ENCODE assay signal across 8 cellular contexts in the genomic region with DNA sequence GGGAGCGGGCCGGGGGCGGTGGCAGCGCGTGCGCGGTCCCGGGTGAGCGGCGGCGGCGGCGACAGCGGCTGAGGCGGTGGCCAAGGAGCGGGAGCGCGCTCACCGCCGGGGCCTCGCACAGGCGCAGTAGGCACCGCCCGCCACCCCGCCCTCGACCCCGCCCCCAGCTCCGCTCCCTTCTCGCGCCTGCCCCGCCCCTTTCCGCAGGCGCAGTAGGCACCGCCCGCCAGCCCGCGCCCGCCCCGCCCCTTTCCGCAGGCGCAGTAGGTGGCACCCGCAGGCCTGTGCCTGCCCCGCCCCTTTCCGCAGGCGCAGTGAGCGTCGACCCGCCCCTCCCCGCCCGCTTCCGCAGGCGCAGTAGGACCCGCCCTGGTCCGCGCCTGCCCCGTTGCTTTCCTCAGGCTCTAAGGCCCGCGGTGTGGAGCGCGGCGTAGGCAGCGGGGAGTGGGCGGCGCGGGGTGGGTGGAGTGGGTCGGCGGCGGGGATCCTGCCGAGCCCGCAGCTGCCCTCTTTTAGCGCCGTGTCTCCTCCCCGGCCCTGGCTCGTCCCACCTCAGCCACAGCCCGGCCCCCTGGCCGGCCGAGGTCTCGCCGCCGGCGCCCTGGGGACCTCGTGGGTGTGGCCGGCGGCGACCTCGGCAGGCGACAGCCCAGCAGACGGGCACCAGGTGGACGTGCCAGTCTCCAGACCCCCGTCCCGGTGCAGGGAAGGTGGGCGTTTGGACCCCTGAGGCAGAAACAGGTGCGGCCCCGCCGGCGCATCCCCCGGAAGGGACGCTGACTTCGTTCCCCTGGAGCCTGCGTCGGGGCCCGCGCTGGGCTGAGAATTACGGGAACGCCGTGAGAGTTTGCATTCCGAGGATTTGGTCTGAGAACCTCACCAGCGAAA. TPM values are rescaled to one million over a fixed set of nuclear protein-coding genes. Genes with fewer than 3 reads are reported as not detected.
DNase-seq lines count a peak whose midpoint lies in the region; ATAC-seq and TF ChIP-seq lines count a peak whose summit lies in the region.

A gene with protein sequence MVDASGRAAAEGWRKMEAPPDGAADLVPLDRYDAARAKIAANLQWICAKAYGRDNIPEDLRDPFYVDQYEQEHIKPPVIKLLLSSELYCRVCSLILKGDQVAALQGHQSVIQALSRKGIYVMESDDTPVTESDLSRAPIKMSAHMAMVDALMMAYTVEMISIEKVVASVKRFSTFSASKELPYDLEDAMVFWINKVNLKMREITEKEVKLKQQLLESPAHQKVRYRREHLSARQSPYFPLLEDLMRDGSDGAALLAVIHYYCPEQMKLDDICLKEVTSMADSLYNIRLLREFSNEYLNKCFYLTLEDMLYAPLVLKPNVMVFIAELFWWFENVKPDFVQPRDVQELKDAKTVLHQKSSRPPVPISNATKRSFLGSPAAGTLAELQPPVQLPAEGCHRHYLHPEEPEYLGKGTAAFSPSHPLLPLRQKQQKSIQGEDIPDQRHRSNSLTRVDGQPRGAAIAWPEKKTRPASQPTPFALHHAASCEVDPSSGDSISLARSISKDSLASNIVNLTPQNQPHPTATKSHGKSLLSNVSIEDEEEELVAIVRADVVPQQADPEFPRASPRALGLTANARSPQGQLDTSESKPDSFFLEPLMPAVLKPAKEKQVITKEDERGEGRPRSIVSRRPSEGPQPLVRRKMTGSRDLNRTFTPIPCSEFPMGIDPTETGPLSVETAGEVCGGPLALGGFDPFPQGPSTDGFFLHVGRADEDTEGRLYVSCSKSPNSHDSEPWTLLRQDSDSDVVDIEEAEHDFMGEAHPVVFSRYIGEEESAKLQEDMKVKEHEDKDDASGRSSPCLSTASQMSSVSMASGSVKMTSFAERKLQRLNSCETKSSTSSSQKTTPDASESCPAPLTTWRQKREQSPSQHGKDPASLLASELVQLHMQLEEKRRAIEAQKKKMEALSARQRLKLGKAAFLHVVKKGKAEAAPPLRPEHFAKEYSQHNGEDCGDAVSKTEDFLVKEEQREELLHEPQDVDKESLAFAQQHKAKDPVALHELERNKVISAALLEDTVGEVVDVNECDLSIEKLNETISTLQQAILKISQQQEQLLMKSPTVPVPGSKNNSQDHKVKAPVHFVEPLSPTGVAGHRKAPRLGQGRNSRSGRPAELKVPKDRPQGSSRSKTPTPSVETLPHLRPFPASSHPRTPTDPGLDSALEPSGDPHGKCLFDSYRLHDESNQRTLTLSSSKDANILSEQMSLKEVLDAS (N-terminal part only) (minus strand): TSS at position 101 of the 888 bp plus-strand sequence. CDS start 387 bp downstream, outside the sequence.

- H3K27me3 ChIP-seq in GM23338 (ENCODE audit: insufficient read depth): peaks cover 9% of the 10 kb centered on the region; the same call in 1 of the 2 replicates

- H2AFZ ChIP-seq in GM23338: no peak within 1 kb of the TSS

- H3K4me1 Mint-ChIP-seq in GM23338: peaks cover 38% of the 10 kb centered on the region
- H3K4me1 Mint-ChIP-seq in activated T-helper 17 cell treated with anti-CD3 and anti-CD28 coated beads, Interleukin-2, amount 50 U/mL, for 72 hours: peaks cover 40% of the 10 kb centered on the region
- H3K4me1 Mint-ChIP-seq in naive thymus-derived CD8-positive, alpha-beta T cell: peaks cover 38 to 64% (median 58%) of the 10 kb centered on the region in 4 donors
- peaks cover 39 to 75% of the 10 kb centered on the region in 2 donors for H3K4me1 Mint-ChIP-seq in stimulated activated naive B cell treated with anti-CD40 and anti-IgM and Interleukin-4, amounts not matched to agents 10 μg/mL and 1 μg/mL and 100 μg/mL, for 72 hours

- DNase-seq in Daoy (ENCODE audit: low read depth) (peak; percentile 98), GM23338 (ENCODE audit: low spot score) (peak; percentile 91), LoVo (ENCODE audit: low spot score) (peak; percentile 96), RPMI8226 (peak; percentile 97), fibroblast of mammary gland (ENCODE audit: low read depth) (peak; percentile 85)
- DNase-seq in naive thymus-derived CD8-positive, alpha-beta T cell: peak; percentile 82 to 98 (median 94)
- peak; percentile 85 for DNase-seq in stimulated activated naive B cell treated with anti-CD40 and anti-IgM and Interleukin-4, amounts not matched to agents 10 μg/mL and 1 μg/mL and 100 μg/mL, for 72 hours

- H3K79me2 ChIP-seq in GM23338 (replicated peaks; ENCODE audit: insufficient read depth): peaks cover 63% of the 10 kb centered on the region

- H4K20me1 ChIP-seq in GM23338 (replicated peaks; ENCODE audit: insufficient read depth): peaks cover 58% of the 10 kb centered on the region

- H3K9me3 Mint-ChIP-seq in GM23338: peaks cover 32% of the 10 kb centered on the region
- H3K9me3 Mint-ChIP-seq in activated T-helper 17 cell treated with anti-CD3 and anti-CD28 coated beads, Interleukin-2, amount 50 U/mL, for 72 hours: no peaks in the 10 kb centered on the region
- H3K9me3 Mint-ChIP-seq in naive thymus-derived CD8-positive, alpha-beta T cell: peaks cover 0 to 15% (median 7%) of the 10 kb centered on the region in 9 donors
- H3K9me3 Mint-ChIP-seq in stimulated activated naive B cell treated with anti-CD40 and anti-IgM and Interleukin-4, amounts not matched to agents 10 μg/mL and 1 μg/mL and 100 μg/mL, for 72 hours: peaks cover 4 to 11% of the 10 kb centered on the region in 2 donors

- 0 out of 2 replicates have a peak, but pooled peaks cover 2% of the 10 kb centered on the region for H3F3A ChIP-seq in GM23338 (replicated peaks; ENCODE audit: low read depth)

- peak within 1 kb of the TSS; percentile 88 for H3K4me2 ChIP-seq in GM23338

- H3K4me3 Mint-ChIP-seq in GM23338: peak within 1 kb of the TSS; percentile 91
- H3K4me3 Mint-ChIP-seq in activated T-helper 17 cell treated with anti-CD3 and anti-CD28 coated beads, Interleukin-2, amount 50 U/mL, for 72 hours: peak within 1 kb of the TSS; percentile 87
- peak within 1 kb of the TSS; percentile 77 to 93 (median 90) for H3K4me3 Mint-ChIP-seq in naive thymus-derived CD8-positive, alpha-beta T cell
- peak within 1 kb of the TSS; percentile 79 to 84 for H3K4me3 Mint-ChIP-seq in stimulated activated naive B cell treated with anti-CD40 and anti-IgM and Interleukin-4, amounts not matched to agents 10 μg/mL and 1 μg/mL and 100 μg/mL, for 72 hours

- H3K27me3 Mint-ChIP-seq in GM23338 (ENCODE audit: insufficient read depth, low read depth, poor library complexity): peaks cover 10% of the 10 kb centered on the region
- H3K27me3 Mint-ChIP-seq in activated T-helper 17 cell treated with anti-CD3 and anti-CD28 coated beads, Interleukin-2, amount 50 U/mL, for 72 hours: no peaks in the 10 kb centered on the region
- no peaks in the 10 kb centered on the region for H3K27me3 Mint-ChIP-seq in naive thymus-derived CD8-positive, alpha-beta T cell
- H3K27me3 Mint-ChIP-seq in stimulated activated naive B cell treated with anti-CD40 and anti-IgM and Interleukin-4, amounts not matched to agents 10 μg/mL and 1 μg/mL and 100 μg/mL, for 72 hours: no peaks in the 10 kb centered on the region

- no peaks in the 10 kb centered on the region for H3K9me2 ChIP-seq in GM23338 (ENCODE audit: insufficient read depth)

- H3K36me3 ChIP-seq in GM23338 (ENCODE audit: insufficient read depth): peaks cover 6% of the 10 kb centered on the region; the same call in 1 of the 2 replicates

- H3K27ac ChIP-seq in GM23338 (ENCODE audit: low read depth): no peak within 1 kb of the TSS

- peaks cover 61% of the 10 kb centered on the region for H3K36me3 Mint-ChIP-seq in GM23338 (ENCODE audit: low read depth)
- peaks cover 76% of the 10 kb centered on the region for H3K36me3 Mint-ChIP-seq in activated T-helper 17 cell treated with anti-CD3 and anti-CD28 coated beads, Interleukin-2, amount 50 U/mL, for 72 hours (ENCODE audit: low read depth)
- H3K36me3 Mint-ChIP-seq in naive thymus-derived CD8-positive, alpha-beta T cell: peaks cover 20 to 40% (median 26%) of the 10 kb centered on the region in 3 donors
- peaks cover 44 to 47% of the 10 kb centered on the region in 2 donors for H3K36me3 Mint-ChIP-seq in stimulated activated naive B cell treated with anti-CD40 and anti-IgM and Interleukin-4, amounts not matched to agents 10 μg/mL and 1 μg/mL and 100 μg/mL, for 72 hours

- TF ChIP-seq CTCF in GM23338 (conservative IDR thresholded peaks at IDR 0.05; ENCODE audit: low read depth in 2 of 2) (no peak), fibroblast of mammary gland (conservative IDR thresholded peaks at IDR 0.05; ENCODE audit: control insufficient read depth, insufficient read depth, low read depth, low read length) (no peak)

- POLR2A ChIA-PET in naive thymus-derived CD8-positive, alpha-beta T cell (lab: Charles Lee): interaction anchor here (0.6 to 1.7 kb wide), 5 partner anchors 43 to 1333 kb away, joined by 3 to 5 read pairs (median 3); a partner anchor contains a TSS

- H3K4me3 ChIP-seq in GM23338 (peak within 1 kb of the TSS; percentile 77), fibroblast of mammary gland (ENCODE audit: control insufficient read depth, low read depth, low read length) (peak within 1 kb of the TSS; percentile 55)

- peak; percentile 86 for ATAC-seq in GM23338
- ATAC-seq in activated T-helper 17 cell treated with anti-CD3 and anti-CD28 coated beads, Interleukin-2, amount 50 U/mL, for 72 hours (replicated peaks): peak; percentile 68
- peak; percentile 87 for ATAC-seq in naive thymus-derived CD8-positive, alpha-beta T cell
- peak; percentile 82 to 86 for ATAC-seq in stimulated activated naive B cell treated with anti-CD40 and anti-IgM and Interleukin-4, amounts not matched to agents 10 μg/mL and 1 μg/mL and 100 μg/mL, for 72 hours (replicated peaks)

- peaks cover 38% of the 10 kb centered on the region for H3K4me1 ChIP-seq in GM23338 (ENCODE audit: insufficient read depth)

- peak within 1 kb of the TSS; percentile 52; the same call in 1 of the 2 replicates for H3K27ac Mint-ChIP-seq in GM23338
- H3K27ac Mint-ChIP-seq in activated T-helper 17 cell treated with anti-CD3 and anti-CD28 coated beads, Interleukin-2, amount 50 U/mL, for 72 hours: peak within 1 kb of the TSS; percentile 92
- H3K27ac Mint-ChIP-seq in naive thymus-derived CD8-positive, alpha-beta T cell: peak within 1 kb of the TSS; percentile 61 to 93 (median 87)
- peak within 1 kb of the TSS; percentile 74 for H3K27ac Mint-ChIP-seq in stimulated activated naive B cell treated with anti-CD40 and anti-IgM and Interleukin-4, amounts not matched to agents 10 μg/mL and 1 μg/mL and 100 μg/mL, for 72 hours

TF ChIP-seq in GM23338, 12 proteins besides CTCF, POLR2A, EP300 and RAD21:
- TF ChIP-seq POLR2AphosphoS5 (IDR thresholded peaks at IDR 0.05; ENCODE audit: low read depth) (peak; percentile 88), JUNB (IDR thresholded peaks at IDR 0.05; ENCODE audit: unreplicated experiment) (no peak)

RNA-seq across cellular contexts. Expression of the gene that starts here (rescaled TPM):
- 20.5 and 22.7 TPM in 2 replicates for total RNA-seq in Daoy (2014; rRNA removed; shearing (Covaris generic))
- 57.6 and 75.4 TPM in 2 replicates for total RNA-seq in GM23338 (2014; rRNA removed; shearing (Covaris generic))
- polyA plus RNA-seq in GM23338 (2016; fragmentation: Nextera tagmentation; extraction: Ambion mirVana): 6.9 and 8.2 TPM in 2 replicates
- 10 to 100 TPM; 37.8 to 46.2 TPM for total RNA-seq in activated T-helper 17 cell treated with anti-CD3 and anti-CD28 coated beads, Interleukin-2, amount 50 U/mL, for 72 hours
- 10 to 100 TPM; 26.9 to 32.0 TPM for total RNA-seq in naive thymus-derived CD8-positive, alpha-beta T cell
- polyA plus RNA-seq in naive thymus-derived CD8-positive, alpha-beta T cell: 1 to 10 TPM in 2 of 3 donors, under 1 TPM in 1; 0.61 to 2.4 (median 1.1) TPM
